8 cellular contexts compared by ENCODE assay signal in the genomic region with DNA sequence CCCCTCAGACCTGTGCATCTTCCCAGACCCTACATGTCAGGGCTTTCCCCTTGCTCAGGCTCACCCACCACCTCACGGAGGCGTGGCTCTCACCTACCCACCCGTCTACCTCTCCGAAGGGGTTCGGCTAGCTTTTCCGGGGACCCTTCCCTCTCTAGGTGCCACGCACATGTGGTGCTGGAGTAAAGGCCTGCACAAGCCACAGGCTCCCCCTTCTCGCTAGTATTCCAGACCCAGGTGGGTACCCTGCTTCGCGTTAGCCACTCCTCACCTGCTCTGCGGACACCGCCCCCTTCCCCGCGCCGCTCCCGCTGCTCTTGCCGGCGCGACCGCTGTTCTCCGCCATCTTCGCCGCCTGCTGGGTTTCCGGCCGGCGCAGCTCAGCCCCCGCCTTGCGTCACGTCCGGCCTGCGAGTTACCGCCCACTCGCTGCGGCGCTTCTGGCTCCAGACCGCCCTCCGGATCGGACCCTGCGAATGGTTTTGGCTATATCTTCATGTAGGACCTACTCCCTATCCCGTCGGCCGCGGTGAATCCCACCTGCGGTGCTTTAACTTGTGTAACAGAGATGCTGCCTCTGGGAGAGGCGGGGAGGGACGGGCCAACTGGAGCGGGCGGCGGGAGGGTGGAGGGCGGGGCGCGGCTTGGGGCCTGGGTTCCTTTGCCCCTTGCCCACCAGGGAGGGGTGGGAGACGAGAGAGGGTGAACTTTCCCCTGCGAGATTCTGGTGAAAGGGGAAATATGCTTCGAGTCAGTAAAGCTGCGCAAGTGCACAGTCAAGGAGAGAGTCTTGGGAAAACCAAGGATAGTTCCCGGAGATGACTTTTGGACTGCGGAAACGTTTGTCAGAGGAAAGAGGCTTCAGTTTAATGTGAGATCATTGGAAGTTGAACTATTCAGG. TPM values are rescaled to one million over a fixed set of nuclear protein-coding genes. Genes with fewer than 3 reads are reported as not detected.
DNase-seq lines count a peak whose midpoint lies in the region; ATAC-seq, FAIRE-seq and TF ChIP-seq lines count a peak whose summit lies in the region.

A gene with protein sequence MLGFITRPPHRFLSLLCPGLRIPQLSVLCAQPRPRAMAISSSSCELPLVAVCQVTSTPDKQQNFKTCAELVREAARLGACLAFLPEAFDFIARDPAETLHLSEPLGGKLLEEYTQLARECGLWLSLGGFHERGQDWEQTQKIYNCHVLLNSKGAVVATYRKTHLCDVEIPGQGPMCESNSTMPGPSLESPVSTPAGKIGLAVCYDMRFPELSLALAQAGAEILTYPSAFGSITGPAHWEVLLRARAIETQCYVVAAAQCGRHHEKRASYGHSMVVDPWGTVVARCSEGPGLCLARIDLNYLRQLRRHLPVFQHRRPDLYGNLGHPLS (plus strand): TSS at position 425 of the 901 bp plus-strand sequence. CDS start 72 bp downstream, at position 497.
A gene with protein sequence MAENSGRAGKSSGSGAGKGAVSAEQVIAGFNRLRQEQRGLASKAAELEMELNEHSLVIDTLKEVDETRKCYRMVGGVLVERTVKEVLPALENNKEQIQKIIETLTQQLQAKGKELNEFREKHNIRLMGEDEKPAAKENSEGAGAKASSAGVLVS (minus strand): TSS at position 357 of the 901 bp plus-strand sequence. CDS start 11 bp downstream, at position 346.

- TF ChIP-seq EP300 in HepG2 (IDR thresholded peaks at IDR 0.05; ENCODE audit: low read depth in 2 of 2, low read length in 2 of 2) (no peak), HepG2 (CRISPR knock-in tag; IDR thresholded peaks at IDR 0.05; ENCODE audit: borderline replicate concordance) (no peak)

- ATAC-seq in GM19324 (IDR thresholded peaks at IDR 0.05; ENCODE audit: low FRiP score, unreplicated experiment) (peak; percentile 87), HG03460 (IDR thresholded peaks at IDR 0.05; ENCODE audit: unreplicated experiment) (peak; percentile 87), HepG2 (peak; percentile 92)

- WGBS in HepG2 (ENCODE audit: low lambda C conversion rate): 2% methylated on average over 25 of the region's 59 CpGs

- in situ Hi-C loops in HepG2 (cut with HindIII; ENCODE audit: extremely low pct_ligation_motif_present, low pct_unique_long_range_greater_than_20kb): no loop called here

- peak within 1 kb of the TSS; percentile 88 for H3K27ac ChIP-seq in HepG2 (ENCODE audit: extremely low read length, insufficient read depth, low read length)

- H3K9ac ChIP-seq in HepG2 (ENCODE audit: insufficient read depth, low read depth, low read length): peak within 1 kb of the TSS; percentile 96

- H3K4me2 ChIP-seq in HepG2 (ENCODE audit: low read depth, low read length): peak within 1 kb of the TSS; percentile 98

- no peaks in the 10 kb centered on the region for H3K9me3 ChIP-seq in HepG2 (ENCODE audit: low read length)

- H3K36me3 ChIP-seq in HepG2 (replicated peaks in 1 of 2; ENCODE audit: control insufficient read depth in 1 of 2, insufficient read depth in 2 of 2, low read length in 2 of 2): peaks cover 13 to 35% of the 10 kb centered on the region in 2 experiments

- CTCF ChIA-PET in HepG2 (lab: Yijun Ruan, JAX; ENCODE audit: low intra/inter-chr PET ratio, low total read pairs): no interaction called here

- peaks cover 7% of the 10 kb centered on the region; the same call in 1 of the 2 replicates for H4K20me1 ChIP-seq in HepG2 (ENCODE audit: insufficient read depth, low read length)

- DNase-seq in C1 segment of cervical spinal cord (lab: John Stamatoyannopoulos, UW) (peak; percentile 30 to 87 (median 78)), NCI-H69 (lab: John Stamatoyannopoulos, UW) (peak; percentile 93), dermis microvascular lymphatic vessel endothelial cell (ENCODE audit: low read depth in 2 of 2) (peak; percentile 64 to 88), HepG2 (ENCODE audit: low spot score) (peak; percentile 77)
- DNase-seq in activated CD4-positive, alpha-beta T cell treated with anti-CD3 and anti-CD28 coated beads, Interleukin-2, amount 50 U/mL, for 48 hours: peak; percentile 86 to 89
- peak; percentile 81 to 84 for DNase-seq in stimulated activated CD4-positive, alpha-beta T cell treated with anti-CD3 and anti-CD28 coated beads, Interleukin-2, amount 100 ng/mL, for 48 hours

- H2AFZ ChIP-seq in HepG2 (ENCODE audit: low read length): peak within 1 kb of the TSS; percentile 45

- intact Hi-C loops in HepG2 (cut with micrococcal nuclease; ENCODE audit: unreplicated experiment): no loop called here

- peak; percentile 26; the same call in 1 of the 2 replicates for TF ChIP-seq RAD21 in HepG2 (CRISPR knock-in tag; IDR thresholded peaks at IDR 0.05)

- peaks cover 58% of the 10 kb centered on the region for H3K4me1 ChIP-seq in HepG2 (ENCODE audit: insufficient read depth, low read length)

- BruUV-seq in HepG2 (replicated peaks; lab: Mats Ljungman, UMichigan): no TSS peak

- peak within 1 kb of the TSS; percentile 95 to 99 (median 96) for H3K4me3 ChIP-seq in HepG2 (replicated peaks in 1 of 3; ENCODE audit: insufficient read depth in 1 of 3, low read depth in 2 of 3, low read length in 3 of 3)

- POLR2A ChIA-PET in HepG2 (lab: Yijun Ruan, JAX): interaction anchor here (0.6 to 2.8 kb wide), 13 partner anchors 9 to 105 kb away, joined by 3 to 19 read pairs (median 4); a partner anchor contains a TSS

- peak; percentile 12 for FAIRE-seq in HepG2 (lab: Jason Lieb, UNC)

- TF ChIP-seq CTCF in HepG2 (CRISPR knock-in tag; IDR thresholded peaks at IDR 0.05): no peak

- TF ChIP-seq POLR2A in HepG2 (IDR thresholded peaks at IDR 0.05; ENCODE audit: insufficient read depth in 1 of 2, low read depth in 2 of 2, low read length in 2 of 2): peak; percentile 62 to 88

- peaks cover 63% of the 10 kb centered on the region for H3K79me2 ChIP-seq in HepG2 (ENCODE audit: insufficient read depth, low read length)

- no peaks in the 10 kb centered on the region; a peak in 1 of 5 replicates for H3K27me3 ChIP-seq in HepG2 (ENCODE audit: control insufficient read depth in 1 of 2, insufficient read depth in 2 of 2, low read length in 2 of 2)

TF ChIP-seq in HepG2, 621 proteins besides CTCF, POLR2A, EP300 and RAD21 (continues in another document):
- TF ChIP-seq REXO4 (CRISPR knock-in tag; IDR thresholded peaks at IDR 0.05; ENCODE audit: borderline replicate concordance) (no peak), ZNF563 (CRISPR knock-in tag; IDR thresholded peaks at IDR 0.05) (peak; percentile 79), MIER3 (CRISPR knock-in tag; IDR thresholded peaks at IDR 0.05; ENCODE audit: borderline replicate concordance) (peak; percentile 45; the same call in 1 of the 2 replicates)

RNA-seq across cellular contexts. Expression of the first gene that starts in this region (rescaled TPM):
- 8.6 and 10.0 TPM in 2 replicates for total RNA-seq in dermis microvascular lymphatic vessel endothelial cell
- 30.0 and 31.0 TPM in 2 replicates for total RNA-seq in HepG2 (2016; rRNA removed; fragmentation: Illumina TruSeq; extraction: Trizol)
- total RNA-seq in HepG2 (2016; cell fraction: cytosol; rRNA removed; fragmentation: Illumina TruSeq; extraction: Trizol; ENCODE audit: low read depth): 7.1 and 7.8 TPM in 2 replicates
- total RNA-seq in HepG2 (2016; cell fraction: insoluble cytoplasmic fraction; rRNA removed; fragmentation: Illumina TruSeq; extraction: Trizol): 27.7 and 32.6 TPM in 2 replicates
- 12.3 and 13.2 TPM in 2 replicates for total RNA-seq in HepG2 (2016; cell fraction: membrane; rRNA removed; fragmentation: Illumina TruSeq; extraction: Trizol)
- 29.0 and 31.9 TPM in 2 replicates for total RNA-seq in HepG2 (2016; cell fraction: nucleus; rRNA removed; fragmentation: Illumina TruSeq; extraction: Trizol)
- polyA plus RNA-seq in HepG2 (2011; rRNA removed): 22.7 and 29.2 TPM in 2 replicates
- polyA plus RNA-seq in HepG2 (2011; cell fraction: cytosol; rRNA removed): 20.1 and 24.6 TPM in 2 replicates
- polyA plus RNA-seq in HepG2 (2011; cell fraction: nucleus; rRNA removed): 86.9 and 94.3 TPM in 2 replicates
- polyA plus RNA-seq in HepG2 (2012): 28.0 and 30.9 TPM in 2 replicates
- polyA plus RNA-seq in HepG2 (2016; cell fraction: cytosol; fragmentation: Illumina TruSeq; extraction: Trizol; ENCODE audit: low read depth): 7.2 and 7.6 TPM in 2 replicates
- 35.3 and 36.4 TPM in 2 replicates for polyA plus RNA-seq in HepG2 (2016; cell fraction: insoluble cytoplasmic fraction; fragmentation: Illumina TruSeq; extraction: Trizol; ENCODE audit: low read depth)
- 8.8 and 9.8 TPM in 2 replicates for polyA plus RNA-seq in HepG2 (2016; cell fraction: membrane; fragmentation: Illumina TruSeq; extraction: Trizol; ENCODE audit: low read depth)
- polyA plus RNA-seq in HepG2 (2016; cell fraction: nucleus; fragmentation: Illumina TruSeq; extraction: Trizol; ENCODE audit: insufficient read depth, low read depth): 46.7 and 52.4 TPM in 2 replicates
- 42.0 and 54.5 TPM in 2 replicates for polyA minus RNA-seq in HepG2 (2011; rRNA and poly(A)+ RNA removed; ENCODE audit: low replicate concordance)
- polyA minus RNA-seq in HepG2 (2011; cell fraction: cytosol; rRNA and poly(A)+ RNA removed): 9.2 and 9.4 TPM in 2 replicates
- 23.0 and 26.6 TPM in 2 replicates for polyA minus RNA-seq in HepG2 (2011; cell fraction: nucleus; rRNA and poly(A)+ RNA removed)

RNA-seq across cellular contexts. Expression of the second gene that starts in this region (rescaled TPM):
- 27.7 and 31.1 TPM in 2 replicates for total RNA-seq in dermis microvascular lymphatic vessel endothelial cell
- total RNA-seq in HepG2 (2016; rRNA removed; fragmentation: Illumina TruSeq; extraction: Trizol): 63.6 and 90.3 TPM in 2 replicates
- total RNA-seq in HepG2 (2016; cell fraction: cytosol; rRNA removed; fragmentation: Illumina TruSeq; extraction: Trizol; ENCODE audit: low read depth): 42.8 and 47.2 TPM in 2 replicates
- total RNA-seq in HepG2 (2016; cell fraction: insoluble cytoplasmic fraction; rRNA removed; fragmentation: Illumina TruSeq; extraction: Trizol): 69.1 and 94.1 TPM in 2 replicates
- 38.8 and 43.9 TPM in 2 replicates for total RNA-seq in HepG2 (2016; cell fraction: membrane; rRNA removed; fragmentation: Illumina TruSeq; extraction: Trizol)
- total RNA-seq in HepG2 (2016; cell fraction: nucleus; rRNA removed; fragmentation: Illumina TruSeq; extraction: Trizol): 22.5 and 26.3 TPM in 2 replicates
- 51.0 and 62.6 TPM in 2 replicates for polyA plus RNA-seq in HepG2 (2011; rRNA removed)
- polyA plus RNA-seq in HepG2 (2011; cell fraction: cytosol; rRNA removed): 106 and 118 TPM in 2 replicates
- 15.6 and 18.7 TPM in 2 replicates for polyA plus RNA-seq in HepG2 (2011; cell fraction: nucleus; rRNA removed)
- polyA plus RNA-seq in HepG2 (2012): 89.3 and 89.5 TPM in 2 replicates
- 34.9 and 42.4 TPM in 2 replicates for polyA plus RNA-seq in HepG2 (2016; cell fraction: cytosol; fragmentation: Illumina TruSeq; extraction: Trizol; ENCODE audit: low read depth)
- 172 and 184 TPM in 2 replicates for polyA plus RNA-seq in HepG2 (2016; cell fraction: insoluble cytoplasmic fraction; fragmentation: Illumina TruSeq; extraction: Trizol; ENCODE audit: low read depth)
- 42.5 and 42.9 TPM in 2 replicates for polyA plus RNA-seq in HepG2 (2016; cell fraction: membrane; fragmentation: Illumina TruSeq; extraction: Trizol; ENCODE audit: low read depth)
- polyA plus RNA-seq in HepG2 (2016; cell fraction: nucleus; fragmentation: Illumina TruSeq; extraction: Trizol; ENCODE audit: insufficient read depth, low read depth): 86.6 and 87.7 TPM in 2 replicates
- polyA minus RNA-seq in HepG2 (2011; rRNA and poly(A)+ RNA removed; ENCODE audit: low replicate concordance): 5.2 and 9.4 TPM in 2 replicates
- polyA minus RNA-seq in HepG2 (2011; cell fraction: cytosol; rRNA and poly(A)+ RNA removed): 13.5 and 14.1 TPM in 2 replicates
- 6.7 and 7.2 TPM in 2 replicates for polyA minus RNA-seq in HepG2 (2011; cell fraction: nucleus; rRNA and poly(A)+ RNA removed)

Comparison
In these comparisons a context has a peak if more than half of its experiments do, and no peak if none do; other contexts are left out.
1. Peak in every context shown above with its lines: DNase-seq, ATAC-seq, H3K4me3 ChIP-seq and H3K27ac ChIP-seq.